In the genomic region with DNA sequence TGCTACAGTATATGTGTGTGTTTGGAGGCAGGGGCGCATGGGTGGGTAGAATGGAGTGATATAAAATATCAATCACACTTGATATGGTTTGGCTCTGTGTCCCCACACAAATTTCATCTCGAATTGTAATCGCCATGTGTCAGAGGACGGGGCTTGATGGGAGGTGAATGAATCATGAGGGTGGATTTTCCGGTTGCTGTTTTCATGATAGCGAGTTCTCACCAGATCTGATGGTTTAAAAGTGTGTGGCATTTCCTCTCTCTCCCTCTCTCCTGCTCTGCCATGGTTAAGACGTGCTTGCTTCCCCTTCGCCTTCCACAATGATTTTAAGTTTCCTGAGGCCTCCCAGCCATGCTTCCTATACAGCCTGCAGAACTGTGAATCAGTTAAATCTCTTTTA, we compare ENCODE assay signal across 2 cellular contexts.
TF ChIP-seq lines count a peak whose summit lies in the region.

No MANE protein-coding gene starts in this region.

TF ChIP-seq in IMR-90, 13 proteins besides CTCF, POLR2A, EP300 and RAD21:
- TF ChIP-seq, protein P1, sequence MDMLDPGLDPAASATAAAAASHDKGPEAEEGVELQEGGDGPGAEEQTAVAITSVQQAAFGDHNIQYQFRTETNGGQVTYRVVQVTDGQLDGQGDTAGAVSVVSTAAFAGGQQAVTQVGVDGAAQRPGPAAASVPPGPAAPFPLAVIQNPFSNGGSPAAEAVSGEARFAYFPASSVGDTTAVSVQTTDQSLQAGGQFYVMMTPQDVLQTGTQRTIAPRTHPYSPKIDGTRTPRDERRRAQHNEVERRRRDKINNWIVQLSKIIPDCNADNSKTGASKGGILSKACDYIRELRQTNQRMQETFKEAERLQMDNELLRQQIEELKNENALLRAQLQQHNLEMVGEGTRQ (IDR thresholded peaks at IDR 0.05; ENCODE audit: low read depth, low read length): no peak
- TF ChIP-seq CEBPB (IDR thresholded peaks at IDR 0.05; ENCODE audit: low read depth, low read length): no peak
- TF ChIP-seq NFE2L2 (IDR thresholded peaks at IDR 0.05; ENCODE audit: low read depth, low read length): no peak
- no peak for TF ChIP-seq CHD1 (IDR thresholded peaks at IDR 0.05; ENCODE audit: low read depth, low read length)
- TF ChIP-seq SMC3 (IDR thresholded peaks at IDR 0.05; ENCODE audit: low read depth, low read length): no peak

TF ChIP-seq in K562, 482 proteins besides CTCF, POLR2A, EP300 and RAD21:
- TF ChIP-seq FOSL1 (tag; conservative IDR thresholded peaks at IDR 0.05) (0 out of 2 replicates have a peak, but pooled peaks have one; percentile 24), NBN (IDR thresholded peaks at IDR 0.05; ENCODE audit: low read depth) (no peak)
